In genomic region chr7:80827238-80827633, GRCh38 we compare ENCODE assay signal across 20 cellular contexts.
DNase-seq lines count a peak whose midpoint lies in the region; ATAC-seq and TF ChIP-seq lines count a peak whose summit lies in the region.
"Had no signal": no experiment of that assay in that cellular context is flagged by ENCODE, and none has a peak within 500 bp of the region (broad histone marks: within the 10 kb centered on the region; RNA-seq: fewer than 3 reads in every experiment).

No MANE protein-coding gene starts in this region.

- H3K4me1 ChIP-seq in heart left ventricle, result peaks cover 0 to 42% (median 16%) of the 10 kb centered on the region in 12 donors
- H3K4me1 ChIP-seq in adipocyte (ENCODE audit: control insufficient read depth, insufficient read depth, low read length), result peaks cover 43% of the 10 kb centered on the region
- H3K4me1 ChIP-seq in transverse colon, result peaks cover 0 to 61% (median 17%) of the 10 kb centered on the region in 4 donors
- H3K4me1 ChIP-seq in ascending aorta, result no peaks in the 10 kb centered on the region

- no peak for TF ChIP-seq CTCF in heart left ventricle (IDR thresholded peaks at IDR 0.05)
- no peak for TF ChIP-seq CTCF in fibroblast of villous mesenchyme (IDR thresholded peaks at IDR 0.05; ENCODE audit: insufficient read depth, low read depth, low read length)
- TF ChIP-seq CTCF in transverse colon (IDR thresholded peaks at IDR 0.05), result no peak
- TF ChIP-seq CTCF in ascending aorta (IDR thresholded peaks at IDR 0.05), result no peak

- intact Hi-C loops in left ventricle myocardium superior (cut with micrococcal nuclease) (no loop called here), heart left ventricle (cut with DNase I) (loop anchor here in 1 of 10 donors (10.0 kb wide), 1 partner anchor 618 kb away; no protein-coding TSS in a partner anchor), transverse colon (cut with DNase I; ENCODE audit: low total_unique reads) (no loop called here), ascending aorta (cut with DNase I) (loop anchor here (5.0 kb wide), 1 partner anchor 45 kb away; no protein-coding TSS in a partner anchor)

- no peak overlapping the region for H3K9ac ChIP-seq in adipocyte (ENCODE audit: low read length)

- H3K4me3 ChIP-seq in heart left ventricle (no peak overlapping the region), adipocyte (ENCODE audit: low read length) (no peak overlapping the region), fibroblast of villous mesenchyme (ENCODE audit: low read depth, low read length) (no peak overlapping the region), transverse colon (no peak overlapping the region), ascending aorta (no peak overlapping the region)
- H3K4me3 ChIP-seq: uterus had no signal

- H3K27me3 ChIP-seq in heart left ventricle, result no peaks in the 10 kb centered on the region
- H3K27me3 ChIP-seq in adipocyte (replicated peaks; ENCODE audit: control insufficient read depth, insufficient read depth, low read length), result no peaks in the 10 kb centered on the region
- no peaks in the 10 kb centered on the region for H3K27me3 ChIP-seq in transverse colon
- H3K27me3 ChIP-seq in ascending aorta, result no peaks in the 10 kb centered on the region
- H3K27me3 ChIP-seq: uterus had no signal

- peaks cover 0 to 2% (median 0%) of the 10 kb centered on the region in 9 donors for H3K36me3 ChIP-seq in heart left ventricle
- H3K36me3 ChIP-seq in adipocyte (ENCODE audit: control insufficient read depth, insufficient read depth, low read length, severe bottlenecking), result peaks cover 18% of the 10 kb centered on the region
- H3K36me3 ChIP-seq in transverse colon, result no peaks in the 10 kb centered on the region
- no peaks in the 10 kb centered on the region for H3K36me3 ChIP-seq in ascending aorta
- H3K36me3 ChIP-seq: uterus, WERI-Rb-1 had no signal

- TF ChIP-seq POLR2A in heart left ventricle (IDR thresholded peaks at IDR 0.05), result no peak
- TF ChIP-seq POLR2A in transverse colon (IDR thresholded peaks at IDR 0.05), result no peak

- TF ChIP-seq EP300 in transverse colon (IDR thresholded peaks at IDR 0.05; ENCODE audit: low read depth), result no peak

- WGBS in heart left ventricle, 4 donors, result 13 to 29% (median 24%) methylated on average over 1 of the region's 1 CpG
- 42 to 75% methylated on average over 1 of the region's 1 CpG for WGBS in transverse colon (ENCODE audit: low coverage in 1 of 2), 2 donors

- H3K27ac ChIP-seq in heart left ventricle (peak overlapping the region in 3 of 12 donors; percentile 1 to 28 (median 9)), transverse colon (peak overlapping the region in 3 of 4 donors; percentile 13 to 50 (median 43)), ascending aorta (no peak overlapping the region)
- H3K27ac ChIP-seq: uterus, WERI-Rb-1 had no signal

- DNase-seq in left ventricle myocardium superior, result no peak
- no peak for DNase-seq in heart left ventricle
- peak; percentile 54 for DNase-seq in adipocyte (ENCODE audit: low read depth)
- DNase-seq in fibroblast of villous mesenchyme (ENCODE audit: low read depth), result peak; percentile 46
- no peak for DNase-seq in transverse colon
- DNase-seq in ascending aorta (ENCODE audit: low spot score in 2 of 2), result no peak
- DNase-seq in NCI-H2196 treated with DMSO at 0.1 percent for 48 hours (lab: John Stamatoyannopoulos, UW; ENCODE audit: unreplicated experiment), result no peak
- DNase-seq: activated CD4-positive, alpha-beta T cell treated with anti-CD3 and anti-CD28 coated beads, Interleukin-2, amount 50 U/mL, for 48 hours; C1 segment of cervical spinal cord; effector memory CD8-positive, alpha-beta T cell; H7; NCI-H1930; NCI-H524 treated with DMSO at 0.1 percent for 48 hours; SHP77; substantia nigra; T-helper 2 cell; uterus; WERI-Rb-1 had no signal

- ATAC-seq in left ventricle myocardium superior, result peak; percentile 29
- ATAC-seq in heart left ventricle, result no peak
- ATAC-seq in HG02870 (IDR thresholded peaks at IDR 0.05; ENCODE audit: unreplicated experiment), result no peak
- ATAC-seq: effector memory CD8-positive, alpha-beta T cell; natural killer cell treated with Interleukin-12 subunit alpha and Interleukin-12 subunit beta and Interleukin-15 and Interleukin-18, amount 100 ng/mL, for 72 hours had no signal

- in situ Hi-C loops in transverse colon (cut with MboI; ENCODE audit: low pct_ligation_motif_present in 1 of 4, low pct_unique_long_range_greater_than_20kb in 1 of 4, low sequenced_read_pairs in 3 of 4), result no loop called here

- H3K9me3 ChIP-seq in heart left ventricle (no peaks in the 10 kb centered on the region), adipocyte (ENCODE audit: control insufficient read depth, low read length) (no peaks in the 10 kb centered on the region), transverse colon (no peaks in the 10 kb centered on the region), ascending aorta (no peaks in the 10 kb centered on the region)
- H3K9me3 ChIP-seq: uterus had no signal

Comparison
In these comparisons a context has a peak if more than half of its experiments do, and no peak if none do; other contexts are left out.
1. DNase-seq: peak in adipocyte (single experiment) and fibroblast of villous mesenchyme (single experiment); none in left ventricle myocardium superior (single experiment), heart left ventricle (0 of 5), transverse colon (single experiment), ascending aorta (0 of 2) and NCI-H2196 treated with DMSO at 0.1 percent for 48 hours (single experiment).
2. H3K27ac ChIP-seq: peak in transverse colon (3 of 4); none in ascending aorta (0 of 2).